Comparison of ENCODE assay signal across 37 cellular contexts in the genomic region with DNA sequence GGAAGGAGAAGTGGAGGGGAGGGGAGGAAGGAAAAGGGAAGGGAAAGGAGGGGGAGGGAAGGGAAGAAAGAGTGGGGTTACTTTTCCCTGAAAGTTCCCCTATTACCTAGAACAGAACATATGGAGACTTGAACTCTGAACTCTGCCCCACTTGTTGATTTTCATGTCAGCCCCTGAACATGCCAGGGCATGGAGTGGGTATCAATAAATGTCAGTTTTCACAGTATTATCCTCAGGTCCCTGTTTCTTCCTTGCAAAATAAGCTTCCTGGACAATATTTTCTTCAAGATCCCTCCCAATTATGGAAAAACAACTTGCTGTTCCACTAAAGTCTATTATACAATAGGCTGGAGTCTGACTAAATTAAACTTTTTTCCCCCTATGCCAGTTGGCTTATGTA. TPM values are rescaled to one million over a fixed set of nuclear protein-coding genes. Genes with fewer than 3 reads are reported as not detected.
"Had no signal": no experiment of that assay in that cellular context is flagged by ENCODE, and none has a peak within 500 bp of the region (broad histone marks: within the 10 kb centered on the region; RNA-seq: fewer than 3 reads in every experiment).

No MANE protein-coding gene starts in this region.

- H3K4me1 Mint-ChIP-seq: immature natural killer cell; stimulated activated memory B cell treated with anti-CD40 and anti-IgM and Interleukin-4, amounts not matched to agents 10 μg/mL and 1 μg/mL and 100 μg/mL, for 72 hours; stimulated activated naive CD8-positive, alpha-beta T cell treated with anti-CD3 and anti-CD28 coated beads, Interleukin-15, amount 100 ng/mL, for 72 hours had no signal

- H3K27ac Mint-ChIP-seq: immature natural killer cell; naive thymus-derived CD4-positive, alpha-beta T cell; nephron; progenitor cell of endocrine pancreas; stimulated activated memory B cell treated with anti-CD40 and anti-IgM and Interleukin-4, amounts not matched to agents 10 μg/mL and 1 μg/mL and 100 μg/mL, for 72 hours; stimulated activated naive CD8-positive, alpha-beta T cell treated with anti-CD3 and anti-CD28 coated beads, Interleukin-15, amount 100 ng/mL, for 72 hours had no signal

- DNase-seq: heart left ventricle; immature natural killer cell; kidney; left colon; left lung; lower lobe of right lung; mammary epithelial cell; mesenchymal stem cell; midbrain; mucosa of descending colon; naive thymus-derived CD4-positive, alpha-beta T cell; occipital lobe; ovary; retina; right cardiac atrium; sigmoid colon; small intestine; stimulated activated CD4-positive, alpha-beta T cell treated with anti-CD3 and anti-CD28 coated beads, Interleukin-1b, Interleukin-23, amount 100 ng/mL, for 48 hours; stimulated activated CD4-positive, alpha-beta T cell treated with anti-CD3 and anti-CD28 coated beads, Interleukin-2, amount 100 ng/mL, for 48 hours; stimulated activated CD4-positive, alpha-beta T cell treated with anti-CD3 and anti-CD28 coated beads, Interleukin-4, amount 100 ng/mL, for 4 hours; stimulated activated CD8-positive, alpha-beta memory T cell treated with anti-CD3 and anti-CD28 coated beads, Interleukin-4, amount 100 ng/mL, for 48 hours; stimulated activated naive CD4-positive, alpha-beta T cell treated with Interleukin-2 at 50 U/mL for 16 hours; stimulated activated naive CD8-positive, alpha-beta T cell treated with anti-CD3 and anti-CD28 coated beads, Interleukin-15, amount 100 ng/mL, for 72 hours; upper lobe of left lung had no signal

- H3K36me3 Mint-ChIP-seq: immature natural killer cell; stimulated activated memory B cell treated with anti-CD40 and anti-IgM and Interleukin-4, amounts not matched to agents 10 μg/mL and 1 μg/mL and 100 μg/mL, for 72 hours had no signal

- H3K4me3 Mint-ChIP-seq: immature natural killer cell; naive thymus-derived CD4-positive, alpha-beta T cell; nephron; neural crest cell; stimulated activated memory B cell treated with anti-CD40 and anti-IgM and Interleukin-4, amounts not matched to agents 10 μg/mL and 1 μg/mL and 100 μg/mL, for 72 hours; stimulated activated naive CD8-positive, alpha-beta T cell treated with anti-CD3 and anti-CD28 coated beads, Interleukin-15, amount 100 ng/mL, for 72 hours had no signal

- H3K4me1 ChIP-seq: heart left ventricle, left lung, lower lobe of right lung, sigmoid colon, upper lobe of left lung, vagina had no signal

- H3K9me3 Mint-ChIP-seq: immature natural killer cell; nephron; neural crest cell; stimulated activated naive CD8-positive, alpha-beta T cell treated with anti-CD3 and anti-CD28 coated beads, Interleukin-15, amount 100 ng/mL, for 72 hours had no signal

- H3K27ac ChIP-seq: heart left ventricle, left lung, lower lobe of right lung, neutrophil, ovary, sigmoid colon, tibial nerve, upper lobe of left lung, vagina had no signal

- H3K4me3 ChIP-seq: heart left ventricle, left lung, lower lobe of right lung, mucosa of descending colon, ovary, sigmoid colon, tibial nerve, upper lobe of left lung, vagina had no signal

- H3K9me3 ChIP-seq: heart left ventricle, left lung, lower lobe of right lung, mucosa of descending colon, neutrophil, ovary, sigmoid colon, tibial nerve, upper lobe of left lung, vagina had no signal

- H3K36me3 ChIP-seq: heart left ventricle, left lung, lower lobe of right lung, neutrophil, ovary, sigmoid colon, tibial nerve, upper lobe of left lung, vagina had no signal

- H3K27me3 Mint-ChIP-seq: progenitor cell of endocrine pancreas; stimulated activated memory B cell treated with anti-CD40 and anti-IgM and Interleukin-4, amounts not matched to agents 10 μg/mL and 1 μg/mL and 100 μg/mL, for 72 hours had no signal

- H3K27me3 ChIP-seq: heart left ventricle, neutrophil, ovary, sigmoid colon, tibial nerve, upper lobe of left lung, vagina had no signal

RNA-seq across cellular contexts. Expression of a gene that starts 46.9 kb away (rescaled TPM):
- total RNA-seq: heart left ventricle; kidney; left colon; left lung; liver; lower lobe of right lung; mammary epithelial cell; mucosa of descending colon; myocyte; naive thymus-derived CD4-positive, alpha-beta T cell; neural crest cell; occipital lobe; ovary; progenitor cell of endocrine pancreas; pulmonary artery endothelial cell; right cardiac atrium; sigmoid colon; temporal lobe; tibial nerve; upper lobe of left lung; urinary bladder; vagina had no signal
- polyA plus RNA-seq: heart left ventricle; immature natural killer cell; liver; mammary epithelial cell; naive thymus-derived CD4-positive, alpha-beta T cell; ovary; right cardiac atrium; sigmoid colon; small intestine; thymus; urinary bladder had no signal
